17 cellular contexts compared by ENCODE assay signal in genomic region chr6:88048556-88048955, GRCh38. TPM values are rescaled to one million over a fixed set of nuclear protein-coding genes. Genes with fewer than 3 reads are reported as not detected.
"Had no signal": no experiment of that assay in that cellular context is flagged by ENCODE, and none has a peak within 500 bp of the region (broad histone marks: within the 10 kb centered on the region; RNA-seq: fewer than 3 reads in every experiment).

No MANE protein-coding gene starts in this region.

- H3K27ac ChIP-seq: esophagus squamous epithelium, pancreas, skin epidermis, thyroid gland, vagina, VCaP had no signal

- H3K36me3 ChIP-seq: esophagus squamous epithelium, pancreas, thyroid gland, vagina had no signal

- DNase-seq: activated CD4-positive, alpha-beta T cell treated with anti-CD3 and anti-CD28 coated beads for 4 hours; activated CD8-positive, alpha-beta memory T cell treated with anti-CD3 and anti-CD28 coated beads, Interleukin-2, amount 50 U/mL, for 48 hours; activated CD8-positive, alpha-beta T cell treated with anti-CD3 and anti-CD28 coated beads, Interleukin-2, amount 10 ng/mL, durations not matched to agents 7 days and 5 days; activated naive CD4-positive, alpha-beta T cell treated with anti-CD3 and anti-CD28 coated beads for 36 hours; esophagus squamous epithelium; foreskin fibroblast; left ventricle myocardium superior; mesendoderm; T-helper 9 cell; thyroid gland had no signal

- H3K4me3 ChIP-seq: esophagus squamous epithelium, pancreas, skin epidermis, thyroid gland, vagina had no signal

- H3K27me3 ChIP-seq: thyroid gland, vagina had no signal

- ATAC-seq: activated CD8-positive, alpha-beta T cell treated with anti-CD3 and anti-CD28 coated beads, Interleukin-2, amount 10 ng/mL, durations not matched to agents 7 days and 5 days; activated T-helper 17 cell treated with anti-CD3 and anti-CD28 coated beads, Interleukin-2, amount 50 U/mL, for 72 hours; left ventricle myocardium superior; pancreas; stimulated activated effector memory CD8-positive, alpha-beta T cell treated with anti-CD3 and anti-CD28 coated beads, Interleukin-12 subunit alpha, Interleukin-12 subunit beta, amount 100 ng/mL, for 72 hours had no signal

- H3K4me1 ChIP-seq: esophagus squamous epithelium, pancreas, thyroid gland, vagina had no signal

- H3K9me3 ChIP-seq: esophagus squamous epithelium, pancreas, thyroid gland, vagina had no signal

RNA-seq across cellular contexts. Expression of gene SPACA1, which starts 0.9 kb away (rescaled TPM):
- total RNA-seq: activated CD8-positive, alpha-beta T cell treated with anti-CD3 and anti-CD28 coated beads, Interleukin-2, amount 10 ng/mL, durations not matched to agents 7 days and 5 days; activated naive CD4-positive, alpha-beta T cell treated with anti-CD3 and anti-CD28 coated beads for 36 hours; activated T-helper 17 cell treated with anti-CD3 and anti-CD28 coated beads, Interleukin-2, amount 50 U/mL, for 72 hours; astrocyte; esophagus squamous epithelium; left ventricle myocardium superior; pancreas; thyroid gland; vagina had no signal
- polyA plus RNA-seq: pancreas had no signal
